27 cellular contexts compared by ENCODE assay signal in the genomic region with DNA sequence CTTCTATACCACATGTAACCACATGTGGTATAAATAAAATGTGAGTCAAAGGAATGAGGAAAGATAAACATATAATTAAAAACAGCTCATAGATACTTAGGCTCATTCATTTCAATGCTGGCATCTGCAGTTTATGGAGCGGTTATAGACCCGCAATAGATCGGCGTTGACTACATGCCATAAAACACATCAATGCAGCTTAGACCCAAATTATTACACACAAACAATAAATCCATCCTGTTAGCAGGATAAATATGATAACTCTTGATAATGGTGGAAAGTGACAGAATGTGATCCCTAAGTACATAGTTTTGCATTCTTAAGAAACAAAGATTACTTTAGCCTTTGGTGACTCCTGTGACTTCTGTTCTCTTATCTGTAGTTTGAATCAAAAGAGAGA.
"Had no signal": no experiment of that assay in that cellular context is flagged by ENCODE, and none has a peak within 500 bp of the region (broad histone marks: within the 10 kb centered on the region; RNA-seq: fewer than 3 reads in every experiment).

No MANE protein-coding gene starts in this region.

- H3K27ac ChIP-seq: colonic mucosa, dorsolateral prefrontal cortex, esophagus muscularis mucosa, heart left ventricle, neutrophil, ovary, psoas muscle, right atrium auricular region, thyroid gland, upper lobe of right lung had no signal

- H3K27me3 ChIP-seq: colonic mucosa, neutrophil, ovary, right atrium auricular region, thyroid gland had no signal

- ATAC-seq: activated CD4-positive, alpha-beta T cell treated with anti-CD3 and anti-CD28 coated beads for 36 hours; activated T-cell treated with anti-CD3 and anti-CD28 coated beads, Interleukin-2, amount 50 U/mL, for 72 hours; heart left ventricle; psoas muscle; stimulated activated naive CD8-positive, alpha-beta T cell treated with anti-CD3 and anti-CD28 coated beads, Interleukin-15, Interleukin-2, amounts not matched to agents 100 U/mL and 50 U/mL, for 24 hours; upper lobe of right lung; WTC11 had no signal

- FAIRE-seq: bronchial epithelial cell had no signal

- DNase-seq: activated CD4-positive, alpha-beta T cell treated with anti-CD3 and anti-CD28 coated beads for 36 hours; activated CD4-positive, alpha-beta T cell treated with anti-CD3 and anti-CD28 coated beads, Interleukin-2, amount 50 U/mL, for 4 hours; activated CD8-positive, alpha-beta memory T cell treated with anti-CD3 and anti-CD28 coated beads, Interleukin-2, amount 50 U/mL, for 48 hours; activated effector memory CD4-positive, alpha-beta T cell treated with Interleukin-2 at 50 U/mL for 16 hours; activated naive CD4-positive, alpha-beta T cell treated with anti-CD3 and anti-CD28 coated beads for 36 hours; activated naive CD8-positive, alpha-beta T cell treated with anti-CD3 and anti-CD28 coated beads, Interleukin-2, amount 10 ng/mL, durations not matched to agents 7 days and 5 days; activated T-cell treated with anti-CD3 and anti-CD28 coated beads, Interleukin-2, amount 50 U/mL, for 72 hours; amygdala; colonic mucosa; dorsolateral prefrontal cortex; heart left ventricle; islet precursor cell; left cardiac atrium; ovary; psoas muscle; stimulated activated CD4-positive, alpha-beta T cell treated with anti-CD3 and anti-CD28 coated beads, Interleukin-12 subunit alpha, Interleukin-12 subunit beta, amount 100 ng/mL, for 4 hours; stimulated activated CD4-positive, alpha-beta T cell treated with anti-CD3 and anti-CD28 coated beads, Interleukin-4, amount 100 ng/mL, for 4 hours; stimulated activated naive CD8-positive, alpha-beta T cell treated with anti-CD3 and anti-CD28 coated beads, Interleukin-15, Interleukin-2, amounts not matched to agents 100 U/mL and 50 U/mL, for 24 hours; substantia nigra; T1000; thyroid gland; upper lobe of right lung had no signal

- H3K36me3 ChIP-seq: colonic mucosa, esophagus muscularis mucosa, heart left ventricle, neutrophil, ovary, right atrium auricular region, thyroid gland, upper lobe of right lung had no signal

- H3K4me1 ChIP-seq: colonic mucosa, esophagus muscularis mucosa, heart left ventricle, psoas muscle, right atrium auricular region, thyroid gland, upper lobe of right lung had no signal

- H3K9me3 ChIP-seq: colonic mucosa, esophagus muscularis mucosa, heart left ventricle, neutrophil, ovary, psoas muscle, right atrium auricular region, thyroid gland, upper lobe of right lung had no signal

- H3K4me3 ChIP-seq: colonic mucosa, dorsolateral prefrontal cortex, esophagus muscularis mucosa, heart left ventricle, ovary, psoas muscle, right atrium auricular region, thyroid gland, upper lobe of right lung had no signal
